Comparison of ENCODE assay signal across 17 cellular contexts in genomic region chr4:114535725-114536124, GRCh38.
"Had no signal": no experiment of that assay in that cellular context is flagged by ENCODE, and none has a peak within 500 bp of the region (broad histone marks: within the 10 kb centered on the region; RNA-seq: fewer than 3 reads in every experiment).

No MANE protein-coding gene starts in this region.

- H3K27ac ChIP-seq: brain microvascular endothelial cell, left ventricle myocardium inferior, ovary, stomach, thyroid gland had no signal

- H3K9me3 ChIP-seq: ovary, stomach, thyroid gland had no signal

- H3K4me3 ChIP-seq: left ventricle myocardium inferior, ovary, stomach, thyroid gland had no signal

- H3K27me3 ChIP-seq: brain microvascular endothelial cell, ovary, stomach, thyroid gland had no signal

- H3K4me1 ChIP-seq: left ventricle myocardium inferior, stomach, thyroid gland had no signal

- H3K36me3 ChIP-seq: brain microvascular endothelial cell, left ventricle myocardium inferior, ovary, stomach, thyroid gland had no signal

- DNase-seq: activated CD4-positive, alpha-beta T cell treated with anti-CD3 and anti-CD28 coated beads, Interleukin-2, amount 10 ng/mL, durations not matched to agents 24 days and 14 days; activated CD4-positive, CD25-positive, alpha-beta regulatory T cell; activated CD8-positive, alpha-beta memory T cell treated with anti-CD3 and anti-CD28 coated beads, Interleukin-2, amount 50 U/mL, for 48 hours; activated gamma-delta T cell treated with Interleukin-2 at 50 U/mL for 16 hours; activated naive CD8-positive, alpha-beta T cell treated with anti-CD3 and anti-CD28 coated beads for 36 hours; brain microvascular endothelial cell; dermis blood vessel endothelial cell; endodermal cell; erythroblast; kidney; left ventricle myocardium inferior; mesenchymal stem cell; ovary; stimulated activated CD4-positive, alpha-beta T cell treated with anti-CD3 and anti-CD28 coated beads, Interleukin-12 subunit alpha, Interleukin-12 subunit beta, amount 100 ng/mL, for 4 hours; stimulated activated CD4-positive, alpha-beta T cell treated with anti-CD3 and anti-CD28 coated beads, Interleukin-2, amount 100 ng/mL, for 24 hours; stomach; thyroid gland had no signal
